9 cellular contexts compared by ENCODE assay signal in genomic region chr10:62183442-62183841, GRCh38.
DNase-seq lines count a peak whose midpoint lies in the region; ATAC-seq, FAIRE-seq and TF ChIP-seq lines count a peak whose summit lies in the region.
"Had no signal": no experiment of that assay in that cellular context is flagged by ENCODE, and none has a peak within 500 bp of the region (broad histone marks: within the 10 kb centered on the region; RNA-seq: fewer than 3 reads in every experiment).

No MANE protein-coding gene starts in this region.

- intact Hi-C loops in HepG2 (cut with micrococcal nuclease; ENCODE audit: unreplicated experiment) = loop anchor here (5.0 kb wide), 1 partner anchor 136 kb away; no protein-coding TSS in a partner anchor
- intact Hi-C loops in breast epithelium (cut with DNase I; ENCODE audit: low total_unique reads) = loop anchor here (10.0 kb wide), 1 partner anchor 61 kb away; no protein-coding TSS in a partner anchor

- H3K4me1 ChIP-seq in KMS-11 (ENCODE audit: low read depth, poor library complexity, severe bottlenecking) (peaks cover 30% of the 10 kb centered on the region), HepG2 (ENCODE audit: insufficient read depth, low read length) (peaks cover 15% of the 10 kb centered on the region), breast epithelium (no peaks in the 10 kb centered on the region), SK-N-SH (ENCODE audit: control insufficient read depth in 1 of 2, insufficient read depth in 2 of 2, low read depth in 1 of 2, low read length in 1 of 2) (no peaks in the 10 kb centered on the region)

- CTCF ChIA-PET in HepG2 (lab: Yijun Ruan, JAX; ENCODE audit: low intra/inter-chr PET ratio, low total read pairs) = no interaction called here
- CTCF ChIA-PET in SK-N-SH (lab: Yijun Ruan, JAX) = interaction anchor here (1.3 to 1.7 kb wide), 3 partner anchors 62 to 287 kb away, joined by 3 to 5 read pairs (median 3); no protein-coding TSS in a partner anchor

- no peaks in the 10 kb centered on the region for H3F3A ChIP-seq in SK-N-SH (replicated peaks; ENCODE audit: insufficient read depth)

- H3K4me3 ChIP-seq in KMS-11 (IDR thresholded peaks at IDR 0.05; ENCODE audit: insufficient read depth, low read depth, low read length) (no peak overlapping the region), HepG2 (replicated peaks in 1 of 3; ENCODE audit: insufficient read depth in 1 of 3, low read depth in 2 of 3, low read length in 3 of 3) (no peak overlapping the region), breast epithelium (no peak overlapping the region), SK-N-SH (ENCODE audit: low read depth in 2 of 2, low read length in 1 of 2) (no peak overlapping the region)

- FAIRE-seq in HepG2 (lab: Jason Lieb, UNC) = peak; percentile 47
- FAIRE-seq: H54 had no signal

- H3K4me2 ChIP-seq in KMS-11 = peak overlapping the region; percentile 36
- no peak overlapping the region for H3K4me2 ChIP-seq in HepG2 (ENCODE audit: low read depth, low read length)
- H3K4me2 ChIP-seq in SK-N-SH = no peak overlapping the region

- H3K9ac ChIP-seq in KMS-11 = no peak overlapping the region
- H3K9ac ChIP-seq in HepG2 (ENCODE audit: insufficient read depth, low read depth, low read length) = peak overlapping the region; percentile 38
- H3K9ac ChIP-seq in SK-N-SH = no peak overlapping the region

- in situ Hi-C loops in HepG2 (cut with HindIII; ENCODE audit: extremely low pct_ligation_motif_present, low pct_unique_long_range_greater_than_20kb) = no loop called here

- DNase-seq in HepG2 (ENCODE audit: low spot score) (no peak), breast epithelium (ENCODE audit: low spot score in 2 of 2) (no peak), SK-N-SH (no peak), HuH-7 (ENCODE audit: low spot score) (no peak)

- H3K27ac ChIP-seq in KMS-11 (peak overlapping the region; percentile 25; the same call in 1 of the 2 replicates), HepG2 (ENCODE audit: extremely low read length, insufficient read depth, low read length) (peak overlapping the region; percentile 58), breast epithelium (no peak overlapping the region), SK-N-SH (ENCODE audit: low read depth in 2 of 2, low read length in 1 of 2) (no peak overlapping the region)
- H3K27ac ChIP-seq: epithelial cell of prostate had no signal

- H3K36me3 ChIP-seq in KMS-11 (ENCODE audit: insufficient read depth) (no peaks in the 10 kb centered on the region), HepG2 (replicated peaks in 1 of 2; ENCODE audit: control insufficient read depth in 1 of 2, insufficient read depth in 2 of 2, low read length in 2 of 2) (no peaks in the 10 kb centered on the region), breast epithelium (no peaks in the 10 kb centered on the region), SK-N-SH (replicated peaks in 1 of 2; ENCODE audit: control insufficient read depth in 1 of 2, insufficient read depth in 2 of 2, low read length in 1 of 2) (no peaks in the 10 kb centered on the region)

- WGBS in HepG2 (ENCODE audit: low lambda C conversion rate) = 33% methylated on average over 3 of the region's 3 CpGs
- 85% methylated on average over 3 of the region's 3 CpGs for WGBS in SK-N-SH (ENCODE audit: low lambda C conversion rate)

- H3K9me2 ChIP-seq in SK-N-SH = no peaks in the 10 kb centered on the region

- no peak for TF ChIP-seq RAD21 in HepG2 (CRISPR knock-in tag; IDR thresholded peaks at IDR 0.05)
- no peak for TF ChIP-seq RAD21 in SK-N-SH (IDR thresholded peaks at IDR 0.05; ENCODE audit: low read length)

- H2AFZ ChIP-seq in KMS-11 (ENCODE audit: low read depth) (no peak overlapping the region), HepG2 (ENCODE audit: low read length) (no peak overlapping the region), SK-N-SH (ENCODE audit: low read depth) (no peak overlapping the region)

- TF ChIP-seq CTCF in KMS-11 (conservative IDR thresholded peaks at IDR 0.05; ENCODE audit: low read depth, low read length) = no peak
- TF ChIP-seq CTCF in HepG2 (CRISPR knock-in tag; IDR thresholded peaks at IDR 0.05) = no peak
- TF ChIP-seq CTCF in breast epithelium (IDR thresholded peaks at IDR 0.05) = no peak
- TF ChIP-seq CTCF in SK-N-SH (IDR thresholded peaks at IDR 0.05) = no peak

- H3K79me2 ChIP-seq in KMS-11 (ENCODE audit: insufficient read depth, low read depth) (no peaks in the 10 kb centered on the region), HepG2 (ENCODE audit: insufficient read depth, low read length) (no peaks in the 10 kb centered on the region), SK-N-SH (ENCODE audit: insufficient read depth) (no peaks in the 10 kb centered on the region)

- peak; percentile 61 for ATAC-seq in GM18861 (IDR thresholded peaks at IDR 0.05; ENCODE audit: unreplicated experiment)
- peak; percentile 79 for ATAC-seq in GM21576 (IDR thresholded peaks at IDR 0.05; ENCODE audit: unreplicated experiment)
- peak; percentile 73 for ATAC-seq in HepG2

- no TSS peak for BruUV-seq in HepG2 (replicated peaks; lab: Mats Ljungman, UMichigan)

- H3K27me3 ChIP-seq in KMS-11 (ENCODE audit: insufficient read depth, low read depth) = no peaks in the 10 kb centered on the region
- no peaks in the 10 kb centered on the region for H3K27me3 ChIP-seq in HepG2 (ENCODE audit: control insufficient read depth in 1 of 2, insufficient read depth in 2 of 2, low read length in 2 of 2)
- no peaks in the 10 kb centered on the region for H3K27me3 ChIP-seq in breast epithelium
- H3K27me3 ChIP-seq in SK-N-SH (ENCODE audit: insufficient read depth) = no peaks in the 10 kb centered on the region

- TF ChIP-seq POLR2A in HepG2 (IDR thresholded peaks at IDR 0.05; ENCODE audit: insufficient read depth in 1 of 2, low read depth in 2 of 2, low read length in 2 of 2) = no peak
- TF ChIP-seq POLR2A in breast epithelium (IDR thresholded peaks at IDR 0.05) = no peak

- TF ChIP-seq EP300 in HepG2 (IDR thresholded peaks at IDR 0.05; ENCODE audit: low read depth in 2 of 2, low read length in 2 of 2) (no peak), HepG2 (CRISPR knock-in tag; IDR thresholded peaks at IDR 0.05; ENCODE audit: borderline replicate concordance) (no peak), SK-N-SH (IDR thresholded peaks at IDR 0.05; ENCODE audit: borderline replicate concordance in 1 of 2, low read depth in 1 of 2, low read length in 1 of 2) (no peak)

- H3K9me3 ChIP-seq in HepG2 (ENCODE audit: low read length) (peaks cover 5% of the 10 kb centered on the region), breast epithelium (peaks cover 0 to 7% of the 10 kb centered on the region in 2 donors), SK-N-SH (no peaks in the 10 kb centered on the region)

- H4K20me1 ChIP-seq in KMS-11 (ENCODE audit: insufficient read depth) = no peaks in the 10 kb centered on the region
- no peaks in the 10 kb centered on the region for H4K20me1 ChIP-seq in HepG2 (ENCODE audit: insufficient read depth, low read length)
- H4K20me1 ChIP-seq in SK-N-SH (ENCODE audit: insufficient read depth) = no peaks in the 10 kb centered on the region

- POLR2A ChIA-PET in HepG2 (lab: Yijun Ruan, JAX) (interaction anchor here (1.0 to 1.1 kb wide), 3 partner anchors 88 to 287 kb away, joined by 3 to 5 read pairs (median 5); no protein-coding TSS in a partner anchor), SK-N-SH (lab: Yijun Ruan, JAX) (no interaction called here)

TF ChIP-seq in HepG2, 621 proteins besides CTCF, POLR2A, EP300 and RAD21 (continues in another document):
- TF ChIP-seq THRA (CRISPR knock-in tag; IDR thresholded peaks at IDR 0.05; ENCODE audit: borderline replicate concordance) (no peak), REL (CRISPR knock-in tag; conservative IDR thresholded peaks at IDR 0.05) (no peak), AHR (CRISPR knock-in tag; IDR thresholded peaks at IDR 0.05) (no peak), KLF16 (CRISPR knock-in tag; IDR thresholded peaks at IDR 0.05) (no peak), NFYC (CRISPR knock-in tag; IDR thresholded peaks at IDR 0.05) (no peak), RARA (CRISPR knock-in tag; IDR thresholded peaks at IDR 0.05) (no peak), FOXJ3 (CRISPR knock-in tag; IDR thresholded peaks at IDR 0.05; ENCODE audit: borderline replicate concordance) (no peak), CHCHD3 (CRISPR knock-in tag; IDR thresholded peaks at IDR 0.05) (no peak)

TF ChIP-seq in SK-N-SH, 30 proteins besides CTCF, POLR2A, EP300 and RAD21:
- TF ChIP-seq FOSL2 (IDR thresholded peaks at IDR 0.05; ENCODE audit: borderline replicate concordance, low read depth) (no peak), GABPA (IDR thresholded peaks at IDR 0.05; ENCODE audit: low read depth) (no peak), RFX5 (IDR thresholded peaks at IDR 0.05; ENCODE audit: low read length) (no peak), RXRA (IDR thresholded peaks at IDR 0.05; ENCODE audit: borderline replicate concordance, low read depth) (no peak), FOXJ3 (CRISPR knock-in tag; IDR thresholded peaks at IDR 0.05) (no peak), JUND (IDR thresholded peaks at IDR 0.05) (no peak), CHD2 (IDR thresholded peaks at IDR 0.05; ENCODE audit: low read length, partially characterized antibody) (no peak), IRF3 (IDR thresholded peaks at IDR 0.05; ENCODE audit: low read depth, low read length) (no peak), SMC3 (IDR thresholded peaks at IDR 0.05; ENCODE audit: low read depth, low read length) (no peak), SIN3A (IDR thresholded peaks at IDR 0.05; ENCODE audit: borderline replicate concordance, low read depth, low read length) (no peak), POLR2AphosphoS5 (IDR thresholded peaks at IDR 0.05; ENCODE audit: low read depth, low read length) (no peak), NFIC (IDR thresholded peaks at IDR 0.05; ENCODE audit: borderline replicate concordance) (no peak), USF1 (IDR thresholded peaks at IDR 0.05; ENCODE audit: borderline replicate concordance, low read depth) (no peak), NRF1 (IDR thresholded peaks at IDR 0.05; ENCODE audit: low read depth, low read length) (no peak)

Comparison
In these comparisons a context has a peak if more than half of its experiments do, and no peak if none do; other contexts are left out.
1. H3K27ac ChIP-seq: peak in KMS-11 (single experiment) and HepG2 (single experiment); none in breast epithelium (0 of 2) and SK-N-SH (0 of 2).
2. Peak in every context shown above with its lines, with median percentiles within 50 percentile points of each other: ATAC-seq.